ENCODE assay signal across 8 cellular contexts in the genomic region with DNA sequence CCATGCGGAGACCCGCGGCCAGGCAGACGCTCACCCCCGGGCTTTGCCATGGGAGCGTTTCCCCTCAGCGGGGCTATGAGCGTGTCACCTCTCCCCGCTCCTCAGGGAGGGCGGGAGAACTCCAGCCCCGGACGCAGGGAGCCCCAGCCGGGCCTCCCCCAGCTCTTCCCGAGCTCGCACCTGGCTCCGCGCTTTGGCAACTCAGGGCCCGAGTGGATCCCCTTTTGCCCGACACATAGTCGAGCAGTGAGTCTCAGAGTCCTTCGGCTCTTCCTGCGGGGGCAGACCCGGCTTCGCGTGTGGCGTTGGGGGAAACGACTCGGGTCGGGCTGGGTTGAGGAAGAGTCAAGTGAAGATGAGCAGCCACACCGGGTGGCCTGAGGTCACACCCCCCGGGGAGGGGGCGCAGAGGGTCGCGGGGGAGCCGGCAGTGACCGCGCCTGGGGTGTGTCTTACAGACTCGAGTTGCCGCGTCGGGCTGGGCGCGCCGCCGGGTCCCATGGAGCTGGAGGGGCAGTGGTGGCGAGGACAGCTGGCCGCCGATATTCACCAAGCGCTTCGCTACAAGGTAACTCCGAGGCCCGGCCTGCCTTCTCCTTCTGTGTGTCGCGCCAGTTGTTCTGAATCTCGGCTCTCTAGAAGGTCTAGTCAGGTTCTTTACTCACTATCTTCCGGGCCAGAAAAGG. TPM values are rescaled to one million over a fixed set of nuclear protein-coding genes. Genes with fewer than 3 reads are reported as not detected.
DNase-seq lines count a peak whose midpoint lies in the region; ATAC-seq and TF ChIP-seq lines count a peak whose summit lies in the region.

No MANE protein-coding gene starts in this region.

- no peaks in the 10 kb centered on the region for H3K36me3 ChIP-seq in CD8-positive, alpha-beta memory T cell (ENCODE audit: insufficient read depth, low read length)
- H3K36me3 ChIP-seq in gastroesophageal sphincter (peaks cover 0 to 11% of the 10 kb centered on the region in 2 donors), neuronal stem cell (replicated peaks in 1 of 2; ENCODE audit: control insufficient read depth in 2 of 2, insufficient read depth in 2 of 2, low read length in 2 of 2) (peaks cover 2 to 40% of the 10 kb centered on the region in 2 donors), testis (ENCODE audit: low read depth, missing control alignments) (no peaks in the 10 kb centered on the region)

- TF ChIP-seq POLR2A in gastroesophageal sphincter (IDR thresholded peaks at IDR 0.05): no peak
- TF ChIP-seq POLR2A in testis (IDR thresholded peaks at IDR 0.05): no peak

- peak overlapping the region; percentile 67 for H3K27ac ChIP-seq in CD8-positive, alpha-beta memory T cell (ENCODE audit: low read depth, low read length)
- H3K27ac ChIP-seq in RWPE1 (peak overlapping the region; percentile 72), gastroesophageal sphincter (peak overlapping the region; percentile 39 to 96 (median 90)), neuronal stem cell (replicated peaks; ENCODE audit: low read length) (peak overlapping the region; percentile 83), testis (peak overlapping the region; percentile 92 to 93)

- peak overlapping the region; percentile 93 for H3K9ac ChIP-seq in neuronal stem cell (ENCODE audit: low read depth, low read length, poor library complexity)

- TF ChIP-seq CTCF in RWPE1 (conservative IDR thresholded peaks at IDR 0.05; ENCODE audit: low read depth) (no peak), gastroesophageal sphincter (IDR thresholded peaks at IDR 0.05) (no peak), testis (IDR thresholded peaks at IDR 0.05) (no peak)

- peak overlapping the region; percentile 92 for H2AK5ac ChIP-seq in neuronal stem cell (ENCODE audit: low read depth, low read length)

- H4K91ac ChIP-seq in neuronal stem cell (ENCODE audit: low read depth, low read length, poor library complexity): peak overlapping the region; percentile 92

- ATAC-seq in GM19438 (IDR thresholded peaks at IDR 0.05; ENCODE audit: low read depth, unreplicated experiment) (peak; percentile 31), HG03520 (IDR thresholded peaks at IDR 0.05; ENCODE audit: unreplicated experiment) (peak; percentile 30), gastroesophageal sphincter (peak; percentile 51)

- H4K8ac ChIP-seq in neuronal stem cell (ENCODE audit: low read depth, low read length): no peak overlapping the region

- H2AFZ ChIP-seq in neuronal stem cell (ENCODE audit: low read length): peak overlapping the region; percentile 97

- intact Hi-C loops in testis (cut with DNase I; ENCODE audit: low total_unique reads): no loop called here

- WGBS in gastroesophageal sphincter (ENCODE audit: low coverage in 1 of 2), 2 donors: 7% methylated on average over 8 of the region's 56 CpGs; no CpG with 5 or more reads in 1 of the 2 donors
- no CpG with 5 or more reads among the region's 56 CpGs for WGBS in neuronal stem cell (ENCODE audit: extremely low coverage in 2 of 2, insufficient read length in 2 of 2, insufficient replicate concordance in 1 of 2), 2 donors
- 1 to 2% methylated on average over 18 to 53 of the region's 56 CpGs for WGBS in testis, 2 donors

- H2BK12ac ChIP-seq in neuronal stem cell (ENCODE audit: low read length): no peak overlapping the region

- CTCF ChIA-PET in CD8-positive, alpha-beta memory T cell (lab: Charles Lee): interaction anchor here (2.0 kb wide), 1 partner anchor 86 kb away, joined by 5 read pairs; the partner anchor contains the start of gene ZNF518A
- CTCF ChIA-PET in RWPE1 (lab: Yijun Ruan, JAX): interaction anchor here (0.5 to 0.7 kb wide), 2 partner anchors 297 to 867 kb away, joined by 3 read pairs; no protein-coding TSS in a partner anchor

- H3K9me3 Mint-ChIP-seq in CD8-positive, alpha-beta memory T cell: no peaks in the 10 kb centered on the region

- peaks cover 18% of the 10 kb centered on the region for H3K4me1 ChIP-seq in CD8-positive, alpha-beta memory T cell (ENCODE audit: insufficient read depth, low read length)
- H3K4me1 ChIP-seq in gastroesophageal sphincter (peaks cover 0 to 38% (median 4%) of the 10 kb centered on the region in 3 donors), neuronal stem cell (ENCODE audit: control insufficient read depth in 2 of 2, insufficient read depth in 1 of 2, low read depth in 1 of 2, low read length in 2 of 2) (peaks cover 4 to 7% of the 10 kb centered on the region in 2 donors), testis (peaks cover 10% of the 10 kb centered on the region)

- peak overlapping the region; percentile 87 to 98 (median 92) for H3K4me3 Mint-ChIP-seq in CD8-positive, alpha-beta memory T cell

- peak overlapping the region; percentile 89 for H2BK5ac ChIP-seq in neuronal stem cell (ENCODE audit: low read length)

- peak overlapping the region; percentile 81 for H3K23ac ChIP-seq in neuronal stem cell (ENCODE audit: low read depth, low read length, poor library complexity)

- no peak for TF ChIP-seq EP300 in gastroesophageal sphincter (IDR thresholded peaks at IDR 0.05)

- H3K14ac ChIP-seq in neuronal stem cell (ENCODE audit: low read length): peak overlapping the region; percentile 98

- H3K18ac ChIP-seq in neuronal stem cell (ENCODE audit: low read length): peak overlapping the region; percentile 97

- H3K4me1 Mint-ChIP-seq in CD8-positive, alpha-beta memory T cell: peaks cover 48 to 60% (median 57%) of the 10 kb centered on the region in 3 donors

- H3K4me3 ChIP-seq in CD8-positive, alpha-beta memory T cell (ENCODE audit: low read length): peak overlapping the region; percentile 72
- H3K4me3 ChIP-seq in gastroesophageal sphincter (peak overlapping the region; percentile 55 to 87), neuronal stem cell (ENCODE audit: low read length in 2 of 2) (peak overlapping the region; percentile 86 to 99), testis (peak overlapping the region; percentile 78 to 89)

- H2BK15ac ChIP-seq in neuronal stem cell (ENCODE audit: low read length): no peak overlapping the region

- H3K4ac ChIP-seq in neuronal stem cell (ENCODE audit: low read length): peak overlapping the region; percentile 66

- peak overlapping the region; percentile 88 to 94 (median 92) for H3K27ac Mint-ChIP-seq in CD8-positive, alpha-beta memory T cell

- H2BK120ac ChIP-seq in neuronal stem cell (ENCODE audit: low read depth, low read length): peak overlapping the region; percentile 95

- no peaks in the 10 kb centered on the region for H3K79me1 ChIP-seq in neuronal stem cell (ENCODE audit: low read depth, low read length)

- H3K4me2 ChIP-seq in neuronal stem cell (ENCODE audit: insufficient read depth, low read length, poor library complexity, severe bottlenecking): peak overlapping the region; percentile 68

- no peaks in the 10 kb centered on the region for H3K9me3 ChIP-seq in CD8-positive, alpha-beta memory T cell (ENCODE audit: low read length)
- H3K9me3 ChIP-seq in gastroesophageal sphincter (no peaks in the 10 kb centered on the region), neuronal stem cell (replicated peaks in 1 of 2; ENCODE audit: control insufficient read depth in 2 of 2, insufficient read depth in 1 of 2, low read depth in 1 of 2, low read length in 2 of 2) (peaks cover 0 to 5% of the 10 kb centered on the region in 2 donors), testis (no peaks in the 10 kb centered on the region)

- peaks cover 0 to 4% of the 10 kb centered on the region in 2 donors for H3K27me3 Mint-ChIP-seq in CD8-positive, alpha-beta memory T cell

- peak in 4 of 5 donors; percentile 12 to 64 (median 44) for DNase-seq in CD8-positive, alpha-beta memory T cell
- DNase-seq in RWPE1 (ENCODE audit: low spot score) (peak; percentile 65), neuronal stem cell (ENCODE audit: low spot score) (peak; percentile 50), testis (peak; percentile 67)
- DNase-seq in activated naive CD4-positive, alpha-beta T cell (lab: John Stamatoyannopoulos, UW): peak; percentile 15 to 49 (median 28)

- peaks cover 0 to 29% (median 1%) of the 10 kb centered on the region in 3 donors for H3K36me3 Mint-ChIP-seq in CD8-positive, alpha-beta memory T cell

- peaks cover under 1% of the 10 kb centered on the region for H3K27me3 ChIP-seq in CD8-positive, alpha-beta memory T cell (ENCODE audit: insufficient read depth, low read length, poor library complexity, severe bottlenecking)
- H3K27me3 ChIP-seq in gastroesophageal sphincter: no peaks in the 10 kb centered on the region
- no peaks in the 10 kb centered on the region for H3K27me3 ChIP-seq in neuronal stem cell (ENCODE audit: control insufficient read depth in 3 of 3, insufficient read depth in 3 of 3, low read depth in 1 of 3, low read length in 3 of 3)
- H3K27me3 ChIP-seq in testis: no peaks in the 10 kb centered on the region

- POLR2A ChIA-PET in CD8-positive, alpha-beta memory T cell (lab: Charles Lee): interaction anchor here (0.9 to 2.2 kb wide), 2 partner anchors 46 to 85 kb away, joined by 3 to 14 read pairs; no protein-coding TSS in a partner anchor
- POLR2A ChIA-PET in RWPE1 (lab: Yijun Ruan, JAX; ENCODE audit: low non-redundant PET): interaction anchor here (0.7 to 1.0 kb wide), 2 partner anchors 46 to 179 kb away, joined by 3 read pairs; no protein-coding TSS in a partner anchor

RNA-seq across cellular contexts. Expression of gene CCNJ, which starts 0.7 kb away (rescaled TPM):
- 10 to 100 TPM in 1 of 2 experiments, 1 to 10 TPM in 1; 9.4 to 10.0 TPM for total RNA-seq in CD8-positive, alpha-beta memory T cell
- polyA plus RNA-seq in CD8-positive, alpha-beta memory T cell: 1.1 TPM
- 1 to 10 TPM; 3.1 to 5.3 (median 4.4) TPM for total RNA-seq in gastroesophageal sphincter
- polyA plus RNA-seq in neuronal stem cell (2013, experiment 1 of 2): 25.0 TPM
- 26.0 TPM for polyA plus RNA-seq in neuronal stem cell (2013, experiment 2 of 2)
- total RNA-seq in testis: 1 to 10 TPM; 7.0 to 7.7 TPM
- 8.1 TPM for polyA plus RNA-seq in testis (ENCODE audit: insufficient read depth, low read depth, low replicate concordance)

Comparison
In these comparisons a context has a peak if more than half of its experiments do, and no peak if none do; other contexts are left out.
1. Peak in every context shown above with its lines: DNase-seq, ATAC-seq, H3K4me3 ChIP-seq and H3K27ac ChIP-seq.